ENCODE assay signal across 15 cellular contexts in the genomic region with DNA sequence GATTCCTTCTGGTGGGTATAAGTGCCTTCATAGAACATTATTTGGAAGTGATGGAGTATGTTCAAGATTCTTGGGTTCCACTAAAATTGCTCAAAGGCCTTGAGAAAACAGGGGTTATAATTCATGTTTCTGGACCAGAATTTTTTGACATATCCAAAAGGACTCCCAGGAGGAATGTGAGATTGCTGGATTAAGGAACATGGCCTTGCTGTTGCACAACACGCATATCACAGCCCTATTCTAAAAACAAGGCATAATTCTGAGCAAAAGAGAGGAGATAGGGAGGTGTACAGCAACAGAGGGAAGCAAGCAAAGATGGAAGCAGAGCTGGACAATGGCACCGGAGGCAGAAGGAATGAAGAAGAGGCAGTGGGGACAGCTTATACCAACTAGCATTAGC.
DNase-seq lines count a peak whose midpoint lies in the region; ATAC-seq and TF ChIP-seq lines count a peak whose summit lies in the region.
"Had no signal": no experiment of that assay in that cellular context is flagged by ENCODE, and none has a peak within 500 bp of the region (broad histone marks: within the 10 kb centered on the region; RNA-seq: fewer than 3 reads in every experiment).

No MANE protein-coding gene starts in this region.

- no peaks in the 10 kb centered on the region for H3K9me3 Mint-ChIP-seq in activated T-cell treated with anti-CD3 and anti-CD28 coated beads, Interleukin-2, amount 50 U/mL, for 4 hours

- no peak for TF ChIP-seq CTCF in adrenal gland (IDR thresholded peaks at IDR 0.05)
- TF ChIP-seq CTCF in esophagus squamous epithelium (IDR thresholded peaks at IDR 0.05), result no peak
- TF ChIP-seq CTCF in upper lobe of right lung (IDR thresholded peaks at IDR 0.05), result no peak

- H3K36me3 ChIP-seq in adrenal gland (replicated peaks in 1 of 2) (no peaks in the 10 kb centered on the region), esophagus squamous epithelium (no peaks in the 10 kb centered on the region), upper lobe of right lung (no peaks in the 10 kb centered on the region)
- H3K36me3 ChIP-seq: BLaER1 had no signal

- H3K4me1 Mint-ChIP-seq in activated T-cell treated with anti-CD3 and anti-CD28 coated beads, Interleukin-2, amount 50 U/mL, for 4 hours (ENCODE audit: low read depth), result no peaks in the 10 kb centered on the region
- H3K4me1 Mint-ChIP-seq: CD4-positive, alpha-beta memory T cell had no signal

- no peak overlapping the region for H3K4me3 ChIP-seq in adrenal gland
- H3K4me3 ChIP-seq in esophagus squamous epithelium, result no peak overlapping the region
- no peak overlapping the region for H3K4me3 ChIP-seq in right cardiac atrium (ENCODE audit: low read length)
- H3K4me3 ChIP-seq in upper lobe of right lung, result no peak overlapping the region
- H3K4me3 ChIP-seq: BLaER1 had no signal

- no peaks in the 10 kb centered on the region for H3K27me3 ChIP-seq in adrenal gland
- no peaks in the 10 kb centered on the region for H3K27me3 ChIP-seq in esophagus squamous epithelium
- H3K27me3 ChIP-seq in right cardiac atrium (ENCODE audit: control insufficient read depth, insufficient read depth), result no peaks in the 10 kb centered on the region
- H3K27me3 ChIP-seq in upper lobe of right lung, result no peaks in the 10 kb centered on the region
- H3K27me3 ChIP-seq: BLaER1 had no signal

- H3K36me3 Mint-ChIP-seq in activated T-cell treated with anti-CD3 and anti-CD28 coated beads, Interleukin-2, amount 50 U/mL, for 4 hours (ENCODE audit: insufficient read depth), result no peaks in the 10 kb centered on the region
- H3K36me3 Mint-ChIP-seq: CD4-positive, alpha-beta memory T cell had no signal

- H3K9me3 ChIP-seq in adrenal gland (replicated peaks in 1 of 3) (no peaks in the 10 kb centered on the region), esophagus squamous epithelium (no peaks in the 10 kb centered on the region), right cardiac atrium (ENCODE audit: control insufficient read depth, low read length) (no peaks in the 10 kb centered on the region), upper lobe of right lung (no peaks in the 10 kb centered on the region)
- H3K9me3 ChIP-seq: BLaER1 had no signal

- ATAC-seq in right cardiac atrium, result peak; percentile 57 to 68
- peak; percentile 31 for ATAC-seq in upper lobe of right lung
- no peak for ATAC-seq in activated T-cell treated with anti-CD3 and anti-CD28 coated beads, Interleukin-2, amount 50 U/mL, for 4 hours

- DNase-seq in adrenal gland (peak in 4 of 7 donors; percentile 31 to 61 (median 49)), esophagus squamous epithelium (lab: John Stamatoyannopoulos, UW) (no peak), right cardiac atrium (peak in 1 of 3 donors; percentile 49), upper lobe of right lung (no peak), activated T-cell treated with anti-CD3 and anti-CD28 coated beads for 4 hours (no peak), iPS-NIHi11 (ENCODE audit: low spot score) (no peak)
- no peak for DNase-seq in activated T-cell treated with anti-CD3 and anti-CD28 coated beads, Interleukin-2, amount 50 U/mL, for 4 hours
- DNase-seq: CD4-positive, alpha-beta memory T cell; NCI-H1417; NCI-H187; NCI-H2107; NCI-H510A; NCI-H748 treated with DMSO at 0.1 percent for 48 hours; SHP77 had no signal

- TF ChIP-seq POLR2A in adrenal gland (IDR thresholded peaks at IDR 0.05) (no peak), esophagus squamous epithelium (IDR thresholded peaks at IDR 0.05) (no peak)

- 59 to 65% (median 60%) methylated on average over 2 of the region's 2 CpGs for whole genome bisulfite sequencing in adrenal gland, 4 donors
- 85 to 88% methylated on average over 2 of the region's 2 CpGs for WGBS in esophagus squamous epithelium, 2 donors
- WGBS in right cardiac atrium, result 66% methylated on average over 2 of the region's 2 CpGs

- peak overlapping the region in 1 of 5 donors; percentile 40 for H3K27ac ChIP-seq in adrenal gland
- peak overlapping the region in 3 of 4 donors; percentile 16 to 49 (median 41) for H3K27ac ChIP-seq in esophagus squamous epithelium
- H3K27ac ChIP-seq in right cardiac atrium (ENCODE audit: low read length), result no peak overlapping the region
- H3K27ac ChIP-seq in upper lobe of right lung, result no peak overlapping the region
- H3K27ac ChIP-seq: BLaER1 had no signal

- H3K4me1 ChIP-seq in adrenal gland (replicated peaks in 1 of 2), result no peaks in the 10 kb centered on the region
- H3K4me1 ChIP-seq in esophagus squamous epithelium, result peaks cover 0 to 27% (median 0%) of the 10 kb centered on the region in 3 donors
- H3K4me1 ChIP-seq in right cardiac atrium (ENCODE audit: control insufficient read depth, insufficient read depth, low read length), result peaks cover 10% of the 10 kb centered on the region
- peaks cover 6% of the 10 kb centered on the region for H3K4me1 ChIP-seq in upper lobe of right lung

- no peak overlapping the region for H3K4me3 Mint-ChIP-seq in activated T-cell treated with anti-CD3 and anti-CD28 coated beads, Interleukin-2, amount 50 U/mL, for 4 hours
- H3K4me3 Mint-ChIP-seq: CD4-positive, alpha-beta memory T cell had no signal

- H3K27me3 Mint-ChIP-seq in activated T-cell treated with anti-CD3 and anti-CD28 coated beads, Interleukin-2, amount 50 U/mL, for 4 hours (ENCODE audit: low read depth), result peaks cover 9% of the 10 kb centered on the region

- intact Hi-C loops in adrenal gland (cut with DNase I), result no loop called here
- intact Hi-C loops in esophagus squamous epithelium (cut with DNase I), result no loop called here
- intact Hi-C loops in right cardiac atrium (cut with DNase I), result no loop called here
- intact Hi-C loops in upper lobe of right lung (cut with DNase I), result no loop called here

Comparison
In these comparisons a context has a peak if more than half of its experiments do, and no peak if none do; other contexts are left out.
1. DNase-seq: peak in adrenal gland (4 of 7); none in esophagus squamous epithelium (single experiment), upper lobe of right lung (single experiment), activated T-cell treated with anti-CD3 and anti-CD28 coated beads for 4 hours (single experiment), iPS-NIHi11 (single experiment) and activated T-cell treated with anti-CD3 and anti-CD28 coated beads, Interleukin-2, amount 50 U/mL, for 4 hours (single experiment).
2. H3K27ac ChIP-seq: peak in esophagus squamous epithelium (3 of 4); none in right cardiac atrium (single experiment) and upper lobe of right lung (single experiment).
3. ATAC-seq: peak in right cardiac atrium (2 of 2) and upper lobe of right lung (single experiment); none in activated T-cell treated with anti-CD3 and anti-CD28 coated beads, Interleukin-2, amount 50 U/mL, for 4 hours (0 of 2).